ENCODE assay signal across 23 cellular contexts in genomic region chr20:5971203-5971602, GRCh38. TPM values are rescaled to one million over a fixed set of nuclear protein-coding genes. Genes with fewer than 3 reads are reported as not detected.
DNase-seq lines count a peak whose midpoint lies in the region; ATAC-seq and TF ChIP-seq lines count a peak whose summit lies in the region.
"Had no signal": no experiment of that assay in that cellular context is flagged by ENCODE, and none has a peak within 500 bp of the region (broad histone marks: within the 10 kb centered on the region; RNA-seq: fewer than 3 reads in every experiment).

No MANE protein-coding gene starts in this region.

- DNase-seq in G401 (ENCODE audit: low spot score), result peak; percentile 7
- DNase-seq in PC-3, result peak; percentile 39
- peak; percentile 0 for DNase-seq in iPS DF 19.7 (ENCODE audit: low read depth, low spot score)
- no peak for DNase-seq in type B pancreatic cell (ENCODE audit: extremely low spot score, unreplicated experiment)
- no peak for DNase-seq in naive thymus-derived CD4-positive, alpha-beta T cell
- DNase-seq: AML-193, DMS 273 treated with DMSO at 0.1 percent for 48 hours, DND-41, GDM1, GM23248, KG1, MV-4-11, NCI-H1694 treated with DMSO at 0.1 percent for 48 hours, NCI-H2107, NCI-H2227 treated with DMSO at 0.1 percent for 48 hours, NCI-H524, NCI-H82, OCI-M1 had no signal

- no peak overlapping the region for H3K4me3 Mint-ChIP-seq in type B pancreatic cell
- no peak overlapping the region for H3K4me3 Mint-ChIP-seq in naive thymus-derived CD4-positive, alpha-beta T cell
- H3K4me3 Mint-ChIP-seq: CD14-positive monocyte had no signal

- H3K4me1 ChIP-seq in PC-3 (ENCODE audit: insufficient read depth, low read length), result peaks cover 44% of the 10 kb centered on the region
- no peaks in the 10 kb centered on the region for H3K4me1 ChIP-seq in naive thymus-derived CD4-positive, alpha-beta T cell (ENCODE audit: control insufficient read depth in 2 of 2, insufficient read depth in 2 of 2, low read length in 2 of 2)

- H3K36me3 Mint-ChIP-seq in type B pancreatic cell, result no peaks in the 10 kb centered on the region
- peaks cover under 1 to 26% (median 10%) of the 10 kb centered on the region in 5 donors for H3K36me3 Mint-ChIP-seq in naive thymus-derived CD4-positive, alpha-beta T cell

- H3K4me1 Mint-ChIP-seq in type B pancreatic cell (ENCODE audit: unreplicated experiment), result no peaks in the 10 kb centered on the region
- H3K4me1 Mint-ChIP-seq in naive thymus-derived CD4-positive, alpha-beta T cell, result no peaks in the 10 kb centered on the region

- H3K27ac Mint-ChIP-seq in type B pancreatic cell, result peak overlapping the region; percentile 22
- H3K27ac Mint-ChIP-seq in naive thymus-derived CD4-positive, alpha-beta T cell, result no peak overlapping the region

- no peak overlapping the region for H2AFZ ChIP-seq in PC-3 (ENCODE audit: low read length)
- H2AFZ ChIP-seq: GM23248 had no signal

- H3K4me2 ChIP-seq in PC-3 (ENCODE audit: low read length), result no peak overlapping the region

- H3F3A ChIP-seq in PC-3 (ENCODE audit: low read length, unreplicated experiment), result peaks cover 6% of the 10 kb centered on the region

- no peaks in the 10 kb centered on the region for H3K27me3 ChIP-seq in PC-3 (ENCODE audit: low read length)
- no peaks in the 10 kb centered on the region for H3K27me3 ChIP-seq in naive thymus-derived CD4-positive, alpha-beta T cell (ENCODE audit: control insufficient read depth in 2 of 2, insufficient read depth in 2 of 2, low read length in 2 of 2)

- TF ChIP-seq CTCF in PC-3 (conservative IDR thresholded peaks at IDR 0.05; ENCODE audit: low read depth, low read length) (no peak), type B pancreatic cell (conservative IDR thresholded peaks at IDR 0.05) (no peak)

- BruUV-seq in PC-3 (replicated peaks; lab: Mats Ljungman, UMichigan), result no TSS peak

- POLR2A ChIA-PET in PC-3 (lab: Charles Lee; ENCODE audit: unreplicated experiment), result no interaction called here
- POLR2A ChIA-PET in naive thymus-derived CD4-positive, alpha-beta T cell (lab: Charles Lee), result interaction anchor here (0.6 kb wide), 1 partner anchor 20 kb away, joined by 3 read pairs; no protein-coding TSS in a partner anchor

- no peaks in the 10 kb centered on the region for H3K9me3 ChIP-seq in PC-3 (ENCODE audit: low read length)
- H3K9me3 ChIP-seq in naive thymus-derived CD4-positive, alpha-beta T cell (ENCODE audit: control insufficient read depth in 2 of 3, low read length in 3 of 3), result no peaks in the 10 kb centered on the region

- in situ Hi-C loops in G401 (cut with HindIII; ENCODE audit: low sequenced_read_pairs), result no loop called here

- intact Hi-C loops in PC-3 (cut with micrococcal nuclease), result no loop called here
- intact Hi-C loops in naive thymus-derived CD4-positive, alpha-beta T cell (cut with micrococcal nuclease), result no loop called here

- H3K27ac ChIP-seq in PC-3 (ENCODE audit: low read length), result no peak overlapping the region; the same call in 1 of the 2 replicates
- H3K27ac ChIP-seq in naive thymus-derived CD4-positive, alpha-beta T cell (ENCODE audit: low read depth, low read length), result no peak overlapping the region
- H3K27ac ChIP-seq: GM23248, RWPE1 had no signal

- H4K20me1 ChIP-seq in PC-3 (ENCODE audit: low read length), result no peaks in the 10 kb centered on the region

- H3K79me2 ChIP-seq in PC-3 (ENCODE audit: low read length), result peaks cover 8% of the 10 kb centered on the region; the same call in 1 of the 2 replicates

- CTCF ChIA-PET in PC-3 (lab: Charles Lee), result interaction anchor here (0.8 kb wide), 1 partner anchor 103 kb away, joined by 5 read pairs; no protein-coding TSS in a partner anchor
- CTCF ChIA-PET in naive thymus-derived CD4-positive, alpha-beta T cell (lab: Charles Lee), result no interaction called here

- no peaks in the 10 kb centered on the region for H3K27me3 Mint-ChIP-seq in type B pancreatic cell
- no peaks in the 10 kb centered on the region for H3K27me3 Mint-ChIP-seq in naive thymus-derived CD4-positive, alpha-beta T cell

- H3K4me3 ChIP-seq in PC-3 (ENCODE audit: low read length), result no peak overlapping the region
- H3K4me3 ChIP-seq in naive thymus-derived CD4-positive, alpha-beta T cell (ENCODE audit: low read length), result no peak overlapping the region
- H3K4me3 ChIP-seq: GM23248 had no signal

- no peak overlapping the region for H3K9ac ChIP-seq in PC-3 (ENCODE audit: low read length)
- H3K9ac ChIP-seq: GM23248 had no signal

- no peaks in the 10 kb centered on the region for H3K9me2 ChIP-seq in PC-3 (replicated peaks; ENCODE audit: low read length)

- H3K36me3 ChIP-seq in PC-3 (ENCODE audit: low read depth, low read length), result peaks cover 37% of the 10 kb centered on the region
- H3K36me3 ChIP-seq in naive thymus-derived CD4-positive, alpha-beta T cell (ENCODE audit: control insufficient read depth in 2 of 3, insufficient read depth in 3 of 3, low read length in 3 of 3), result peaks cover 0 to 14% (median 0%) of the 10 kb centered on the region in 3 experiments

- no peaks in the 10 kb centered on the region for H3K9me3 Mint-ChIP-seq in type B pancreatic cell
- no peaks in the 10 kb centered on the region for H3K9me3 Mint-ChIP-seq in naive thymus-derived CD4-positive, alpha-beta T cell
- H3K9me3 Mint-ChIP-seq: CD14-positive monocyte had no signal

- ATAC-seq in PC-3, result no peak
- ATAC-seq in GM18502 (IDR thresholded peaks at IDR 0.05; ENCODE audit: poor library complexity, unreplicated experiment), result no peak
- ATAC-seq in naive thymus-derived CD4-positive, alpha-beta T cell, result no peak
- ATAC-seq in GM18909 (IDR thresholded peaks at IDR 0.05; ENCODE audit: poor library complexity, unreplicated experiment), result no peak
- ATAC-seq: HCT116 had no signal

RNA-seq across cellular contexts. Expression of gene MCM8, which starts 20.8 kb away (rescaled TPM):
- total RNA-seq in G401 (2014; rRNA removed; shearing (Covaris generic)), result 12.2 and 27.0 TPM in 2 replicates
- 26.6 and 27.0 TPM in 2 replicates for total RNA-seq in PC-3 (2014; rRNA removed)
- total RNA-seq in type B pancreatic cell (ENCODE audit: low replicate concordance), result 9.2 and 19.9 TPM in 2 replicates
- 10 to 100 TPM in 3 of 5 experiments, 1 to 10 TPM in 2; 2.6 to 22.7 (median 10.8) TPM for total RNA-seq in naive thymus-derived CD4-positive, alpha-beta T cell
- polyA plus RNA-seq in naive thymus-derived CD4-positive, alpha-beta T cell, result 1 to 10 TPM in 1 of 2 donors, under 1 TPM in 1; 0.29 to 1.8 TPM

RNA-seq across cellular contexts. Expression of gene TRMT6, which starts 20.9 kb away (rescaled TPM):
- total RNA-seq in G401 (2014; rRNA removed; shearing (Covaris generic)), result 12.7 and 15.9 TPM in 2 replicates
- total RNA-seq in PC-3 (2014; rRNA removed), result 35.4 and 44.0 TPM in 2 replicates
- total RNA-seq in type B pancreatic cell (ENCODE audit: low replicate concordance), result 11.6 and 11.9 TPM in 2 replicates
- total RNA-seq in naive thymus-derived CD4-positive, alpha-beta T cell, result 10 to 100 TPM; 14.5 to 18.5 (median 17.8) TPM
- polyA plus RNA-seq in naive thymus-derived CD4-positive, alpha-beta T cell, result 10 to 100 TPM; 11.4 to 15.7 TPM

RNA-seq across cellular contexts. Expression of gene CRLS1, which starts 34.7 kb away (rescaled TPM):
- total RNA-seq in G401 (2014; rRNA removed; shearing (Covaris generic)), result 50.6 and 74.0 TPM in 2 replicates
- total RNA-seq in PC-3 (2014; rRNA removed) (50.7 and 52.2 TPM in 2 replicates), type B pancreatic cell (ENCODE audit: low replicate concordance) (43.6 and 45.0 TPM in 2 replicates)
- 10 to 100 TPM; 19.7 to 41.3 (median 20.8) TPM for total RNA-seq in naive thymus-derived CD4-positive, alpha-beta T cell
- polyA plus RNA-seq in naive thymus-derived CD4-positive, alpha-beta T cell, result 10 to 100 TPM; 37.9 to 49.6 TPM

RNA-seq across cellular contexts. Expression of gene CHGB, which starts 59.9 kb away (rescaled TPM):
- 0.06 and 1.5 TPM in 2 replicates for total RNA-seq in G401 (2014; rRNA removed; shearing (Covaris generic))
- total RNA-seq in PC-3 (2014; rRNA removed), result not detected in 2 replicates
- 19.6 and 31.2 TPM in 2 replicates for total RNA-seq in type B pancreatic cell (ENCODE audit: low replicate concordance)
- total RNA-seq in naive thymus-derived CD4-positive, alpha-beta T cell, result under 1 TPM in 1 of 5 experiments, not detected in 4; 0.15 TPM
- not detected for polyA plus RNA-seq in naive thymus-derived CD4-positive, alpha-beta T cell
- polyA plus RNA-seq: CD14-positive monocyte had no signal

Comparison
In these comparisons a context has a peak if more than half of its experiments do, and no peak if none do; other contexts are left out.
1. DNase-seq: peak in G401 (single experiment), PC-3 (single experiment) and iPS DF 19.7 (single experiment); none in type B pancreatic cell (single experiment) and naive thymus-derived CD4-positive, alpha-beta T cell (0 of 9).